ENCODE assay signal across 6 cellular contexts in genomic region chr15:93317772-93318171, GRCh38.
"Had no signal": no experiment of that assay in that cellular context is flagged by ENCODE, and none has a peak within 500 bp of the region (broad histone marks: within the 10 kb centered on the region; RNA-seq: fewer than 3 reads in every experiment).

No MANE protein-coding gene starts in this region.

- H3K27ac Mint-ChIP-seq: GM23338 had no signal

- H3K4me3 Mint-ChIP-seq: GM23338, H9 had no signal

- ATAC-seq: GM23338, HepG2, K562 had no signal

- DNase-seq: H9, HCEC 1CT, IMR-90 had no signal
